8 cellular contexts compared by ENCODE assay signal in genomic region chr19:38514812-38515633, GRCh38.
DNase-seq lines count a peak whose midpoint lies in the region; ATAC-seq and TF ChIP-seq lines count a peak whose summit lies in the region.

No MANE protein-coding gene starts in this region.

- no peaks in the 10 kb centered on the region for H3K27me3 ChIP-seq in Caco-2 (replicated peaks; ENCODE audit: control insufficient read depth, insufficient read depth, low read length)
- H3K27me3 ChIP-seq in neuronal stem cell (ENCODE audit: control insufficient read depth in 3 of 3, insufficient read depth in 3 of 3, low read depth in 1 of 3, low read length in 3 of 3) = peaks cover 0 to 2% (median 0%) of the 10 kb centered on the region in 3 experiments
- H3K27me3 ChIP-seq in stomach = peaks cover 0 to 33% (median 0%) of the 10 kb centered on the region in 3 donors

- H3K79me2 ChIP-seq in OCI-LY7 (ENCODE audit: insufficient read depth, low read depth, low read length) = no peaks in the 10 kb centered on the region

- no peak overlapping the region for H3K23ac ChIP-seq in neuronal stem cell (ENCODE audit: low read depth, low read length, poor library complexity)

- H2BK12ac ChIP-seq in neuronal stem cell (ENCODE audit: low read length) = no peak overlapping the region

- no peaks in the 10 kb centered on the region for H3K9me3 Mint-ChIP-seq in Caco-2 (ENCODE audit: unreplicated experiment)
- no peaks in the 10 kb centered on the region for H3K9me3 Mint-ChIP-seq in activated T-cell treated with anti-CD3 and anti-CD28 coated beads, Interleukin-2, amount 50 U/mL, for 4 hours

- CTCF ChIA-PET in Caco-2 (lab: Charles Lee) (interaction anchor here (0.6 to 2.0 kb wide), 4 partner anchors 8 to 112 kb away, joined by 4 to 8 read pairs (median 4); partner anchors contain the start of genes EIF3K and FAM98C), OCI-LY7 (lab: Charles Lee; ENCODE audit: unreplicated experiment) (interaction anchor here (0.6 kb wide), 1 partner anchor 112 kb away, joined by 7 read pairs; no protein-coding TSS in a partner anchor)

- no peak for TF ChIP-seq POLR2A in stomach (IDR thresholded peaks at IDR 0.05)

- H3K9me3 ChIP-seq in Caco-2 (no peaks in the 10 kb centered on the region), OCI-LY7 (ENCODE audit: low read length) (no peaks in the 10 kb centered on the region), neuronal stem cell (replicated peaks in 1 of 2; ENCODE audit: control insufficient read depth in 2 of 2, insufficient read depth in 1 of 2, low read depth in 1 of 2, low read length in 2 of 2) (no peaks in the 10 kb centered on the region), stomach (no peaks in the 10 kb centered on the region)

- peak; percentile 71 to 83 for DNase-seq in Caco-2
- DNase-seq in OCI-LY7 (ENCODE audit: low spot score) = peak; percentile 71
- DNase-seq in activated T-cell treated with anti-CD3 and anti-CD28 coated beads, Interleukin-2, amount 50 U/mL, for 4 hours = peak; percentile 73
- peak; percentile 25 for DNase-seq in fibroblast of gingiva (ENCODE audit: low read depth)
- DNase-seq in neuronal stem cell (ENCODE audit: low spot score) = peak; percentile 65
- peak; percentile 72 for DNase-seq in stomach

- H3K14ac ChIP-seq in neuronal stem cell (ENCODE audit: low read length) = no peak overlapping the region

- no CpG with 5 or more reads among the region's 32 CpGs for WGBS in neuronal stem cell (ENCODE audit: extremely low coverage in 2 of 2, insufficient read length in 2 of 2, insufficient replicate concordance in 1 of 2), 2 donors
- 14 to 20% (median 16%) methylated on average over 29 to 32 of the region's 32 CpGs for WGBS in stomach, 5 donors

- H2BK5ac ChIP-seq in neuronal stem cell (ENCODE audit: low read length) = no peak overlapping the region

- H3K4me3 ChIP-seq in Caco-2 (ENCODE audit: low read depth, low read length) = no peak overlapping the region
- no peak overlapping the region for H3K4me3 ChIP-seq in OCI-LY7 (ENCODE audit: low read depth, low read length, poor library complexity, severe bottlenecking)
- no peak overlapping the region for H3K4me3 ChIP-seq in neuronal stem cell (ENCODE audit: low read length in 2 of 2)
- peak overlapping the region in 1 of 4 donors; percentile 9 for H3K4me3 ChIP-seq in stomach

- H3K18ac ChIP-seq in neuronal stem cell (ENCODE audit: low read length) = peak overlapping the region; percentile 55

- H3K4me1 ChIP-seq in Caco-2 = no peaks in the 10 kb centered on the region
- no peaks in the 10 kb centered on the region for H3K4me1 ChIP-seq in OCI-LY7 (ENCODE audit: insufficient read depth, low read length, poor library complexity, severe bottlenecking)
- peaks cover 0 to 1% of the 10 kb centered on the region in 2 donors for H3K4me1 ChIP-seq in neuronal stem cell (ENCODE audit: control insufficient read depth in 2 of 2, insufficient read depth in 1 of 2, low read depth in 1 of 2, low read length in 2 of 2)
- H3K4me1 ChIP-seq in stomach = peaks cover 0 to 11% (median 7%) of the 10 kb centered on the region in 4 donors

- BruUV-seq in Caco-2 (replicated peaks; lab: Mats Ljungman, UMichigan) (no TSS peak), OCI-LY7 (replicated peaks; lab: Mats Ljungman, UMichigan) (no TSS peak)

- no peak overlapping the region for H3K27ac Mint-ChIP-seq in Caco-2 (ENCODE audit: unreplicated experiment)

- no peak overlapping the region for H2BK120ac ChIP-seq in neuronal stem cell (ENCODE audit: low read depth, low read length)

- H3K9ac ChIP-seq in neuronal stem cell (ENCODE audit: low read depth, low read length, poor library complexity) = no peak overlapping the region

- H2AFZ ChIP-seq in OCI-LY7 (ENCODE audit: low read length) = no peak overlapping the region
- peak overlapping the region; percentile 88 for H2AFZ ChIP-seq in neuronal stem cell (ENCODE audit: low read length)

- H3K27me3 Mint-ChIP-seq in Caco-2 (ENCODE audit: insufficient read depth, unreplicated experiment) = peaks cover 4% of the 10 kb centered on the region
- H3K27me3 Mint-ChIP-seq in activated T-cell treated with anti-CD3 and anti-CD28 coated beads, Interleukin-2, amount 50 U/mL, for 4 hours (ENCODE audit: low read depth) = peaks cover 4% of the 10 kb centered on the region

- POLR2A ChIA-PET in Caco-2 (lab: Charles Lee) = no interaction called here
- POLR2A ChIA-PET in OCI-LY7 (lab: Charles Lee) = interaction anchor here (1.3 to 1.6 kb wide), 2 partner anchors 15 to 103 kb away, joined by 5 read pairs; no protein-coding TSS in a partner anchor

- H2BK15ac ChIP-seq in neuronal stem cell (ENCODE audit: low read length) = peak overlapping the region; percentile 91

- peak; percentile 45 for ATAC-seq in HG03108 (IDR thresholded peaks at IDR 0.05; ENCODE audit: unreplicated experiment)
- peak; percentile 94 to 96 for ATAC-seq in activated T-cell treated with anti-CD3 and anti-CD28 coated beads, Interleukin-2, amount 50 U/mL, for 4 hours
- ATAC-seq in GM21390 (IDR thresholded peaks at IDR 0.05; ENCODE audit: unreplicated experiment) = no peak

- intact Hi-C loops in Caco-2 (cut with micrococcal nuclease; ENCODE audit: unreplicated experiment) (loop anchor here (2.0 to 10.0 kb wide), 2 partner anchors 112 to 120 kb away; partner anchors contain the start of gene FAM98C), OCI-LY7 (cut with micrococcal nuclease; ENCODE audit: unreplicated experiment) (loop anchor here (1.0 to 10.0 kb wide), 3 partner anchors 112 to 210 kb away; partner anchors contain the start of gene FAM98C), stomach (cut with DNase I; ENCODE audit: low total_unique reads) (no loop called here)

- H4K8ac ChIP-seq in neuronal stem cell (ENCODE audit: low read depth, low read length) = no peak overlapping the region

- H3K79me1 ChIP-seq in neuronal stem cell (ENCODE audit: low read depth, low read length) = no peaks in the 10 kb centered on the region

- H3K4me3 Mint-ChIP-seq in Caco-2 (ENCODE audit: unreplicated experiment) = peak overlapping the region; percentile 20
- H3K4me3 Mint-ChIP-seq in activated T-cell treated with anti-CD3 and anti-CD28 coated beads, Interleukin-2, amount 50 U/mL, for 4 hours = peak overlapping the region; percentile 1

- H3K9me2 ChIP-seq in OCI-LY7 (ENCODE audit: insufficient read depth, low read length) = no peaks in the 10 kb centered on the region

- no peaks in the 10 kb centered on the region for H4K20me1 ChIP-seq in OCI-LY7 (ENCODE audit: insufficient read depth, low read length)

- peak; percentile 94 for TF ChIP-seq CTCF in Caco-2 (IDR thresholded peaks at IDR 0.05; ENCODE audit: insufficient read depth in 1 of 2, low read depth in 1 of 2, low read length in 1 of 2, severe bottlenecking in 1 of 2, unreplicated experiment in 1 of 2)
- TF ChIP-seq CTCF in OCI-LY7 (conservative IDR thresholded peaks at IDR 0.05; ENCODE audit: low read length) = peak; percentile 91
- TF ChIP-seq CTCF in stomach (IDR thresholded peaks at IDR 0.05) = peak in 5 of 7 experiments; percentile 34 to 92 (median 88)

- no peak overlapping the region for H2AK5ac ChIP-seq in neuronal stem cell (ENCODE audit: low read depth, low read length)

- no peak overlapping the region; the same call in 1 of the 2 replicates for H3K4me2 ChIP-seq in OCI-LY7 (ENCODE audit: low read length)
- H3K4me2 ChIP-seq in neuronal stem cell (ENCODE audit: insufficient read depth, low read length, poor library complexity, severe bottlenecking) = no peak overlapping the region

- H3K4ac ChIP-seq in neuronal stem cell (ENCODE audit: low read length) = peak overlapping the region; percentile 26

- H3K36me3 ChIP-seq in Caco-2 (ENCODE audit: control insufficient read depth, insufficient read depth, low read length) (no peaks in the 10 kb centered on the region), OCI-LY7 (ENCODE audit: insufficient read depth, low read length) (no peaks in the 10 kb centered on the region), neuronal stem cell (replicated peaks in 1 of 2; ENCODE audit: control insufficient read depth in 2 of 2, insufficient read depth in 2 of 2, low read length in 2 of 2) (no peaks in the 10 kb centered on the region), stomach (no peaks in the 10 kb centered on the region)

- TF ChIP-seq EP300 in stomach (IDR thresholded peaks at IDR 0.05) = no peak

- H3K27ac ChIP-seq in OCI-LY7 (ENCODE audit: low read depth, low read length, poor library complexity, severe bottlenecking) (no peak overlapping the region), neuronal stem cell (replicated peaks; ENCODE audit: low read length) (no peak overlapping the region), stomach (no peak overlapping the region)

- H3K4me1 Mint-ChIP-seq in Caco-2 (ENCODE audit: low read depth, unreplicated experiment) = no peaks in the 10 kb centered on the region
- peaks cover 8% of the 10 kb centered on the region for H3K4me1 Mint-ChIP-seq in activated T-cell treated with anti-CD3 and anti-CD28 coated beads, Interleukin-2, amount 50 U/mL, for 4 hours (ENCODE audit: low read depth)

- H3K36me3 Mint-ChIP-seq in Caco-2 (ENCODE audit: insufficient read depth, unreplicated experiment) = peaks cover 6% of the 10 kb centered on the region
- no peaks in the 10 kb centered on the region for H3K36me3 Mint-ChIP-seq in activated T-cell treated with anti-CD3 and anti-CD28 coated beads, Interleukin-2, amount 50 U/mL, for 4 hours (ENCODE audit: insufficient read depth)

- H4K91ac ChIP-seq in neuronal stem cell (ENCODE audit: low read depth, low read length, poor library complexity) = no peak overlapping the region

Comparison
In these comparisons a context has a peak if more than half of its experiments do, and no peak if none do; other contexts are left out.
1. DNase-seq: peak in every context shown above with its lines; median percentile 77 in Caco-2; 73 in activated T-cell treated with anti-CD3 and anti-CD28 coated beads, Interleukin-2, amount 50 U/mL, for 4 hours; 72 in stomach; 71 in OCI-LY7; 65 in neuronal stem cell; 25 in fibroblast of gingiva.